Comparison of ENCODE assay signal across 25 cellular contexts in genomic region chr12:78419513-78419912, GRCh38.
"Had no signal": no experiment of that assay in that cellular context is flagged by ENCODE, and none has a peak within 500 bp of the region (broad histone marks: within the 10 kb centered on the region; RNA-seq: fewer than 3 reads in every experiment).

No MANE protein-coding gene starts in this region.

- ATAC-seq: effector memory CD8-positive, alpha-beta T cell; heart right ventricle; left cardiac atrium; left lung; mucosa of descending colon; stimulated activated effector memory CD8-positive, alpha-beta T cell treated with anti-CD3 and anti-CD28 coated beads, Interleukin-12 subunit alpha, Interleukin-12 subunit beta, amount 100 ng/mL, for 72 hours had no signal

- H3K4me2 ChIP-seq: neural progenitor cell had no signal

- H3K27me3 ChIP-seq: esophagus squamous epithelium, heart right ventricle, left lung, neural progenitor cell, right atrium auricular region, sigmoid colon, stomach, thyroid gland had no signal

- H3K4me1 ChIP-seq: esophagus squamous epithelium, heart right ventricle, left lung, neural progenitor cell, parathyroid adenoma, prostate gland, right atrium auricular region, sigmoid colon, stomach, thyroid gland had no signal

- H3K27ac ChIP-seq: coronary artery, esophagus squamous epithelium, heart right ventricle, left lung, neural progenitor cell, parathyroid adenoma, prostate gland, right atrium auricular region, sigmoid colon, stomach, thyroid gland had no signal

- H3K36me3 ChIP-seq: esophagus squamous epithelium, heart right ventricle, left lung, neural progenitor cell, prostate gland, right atrium auricular region, sigmoid colon, stomach, thyroid gland had no signal

- DNase-seq: dermis blood vessel endothelial cell; effector memory CD8-positive, alpha-beta T cell; erythroblast; esophagus squamous epithelium; foreskin melanocyte; glutamatergic neuron; heart right ventricle; hippocampal formation; left cardiac atrium; left lung; mesenchymal stem cell; mucosa of descending colon; naive B cell; sigmoid colon; stimulated activated CD4-positive, alpha-beta T cell treated with anti-CD3 and anti-CD28 coated beads, Interleukin-2, amount 100 ng/mL, for 24 hours; stimulated activated CD4-positive, alpha-beta T cell treated with anti-CD3 and anti-CD28 coated beads, Interleukin-4, amount 100 ng/mL, for 24 hours; stimulated activated naive CD4-positive, alpha-beta T cell treated with Interleukin-2 at 50 U/mL for 16 hours; stomach; thyroid gland had no signal

- H3K9ac ChIP-seq: neural progenitor cell, parathyroid adenoma had no signal

- H3K79me2 ChIP-seq: parathyroid adenoma had no signal

- H2AFZ ChIP-seq: neural progenitor cell, parathyroid adenoma had no signal

- H3K4me3 ChIP-seq: coronary artery, esophagus squamous epithelium, heart right ventricle, left lung, mucosa of descending colon, neural progenitor cell, prostate gland, right atrium auricular region, sigmoid colon, stomach, thyroid gland had no signal

- H3K9me3 ChIP-seq: esophagus squamous epithelium, heart right ventricle, left lung, mucosa of descending colon, prostate gland, right atrium auricular region, sigmoid colon, stomach, thyroid gland had no signal
